25 cellular contexts compared by ENCODE assay signal in genomic region chr3:117856354-117856753, GRCh38.
"Had no signal": no experiment of that assay in that cellular context is flagged by ENCODE, and none has a peak within 500 bp of the region (broad histone marks: within the 10 kb centered on the region; RNA-seq: fewer than 3 reads in every experiment).

No MANE protein-coding gene starts in this region.

- H3K4me1 ChIP-seq: body of pancreas, esophagus squamous epithelium, heart left ventricle had no signal

- H3K27ac ChIP-seq: body of pancreas, epithelial cell of prostate, esophagus squamous epithelium, heart left ventricle, WERI-Rb-1 had no signal

- DNase-seq: activated B cell treated with CpG ODN at 0.5 μM for 24 hours; activated CD4-positive, alpha-beta T cell treated with anti-CD3 and anti-CD28 coated beads for 48 hours; activated CD4-positive, alpha-beta T cell treated with anti-CD3 and anti-CD28 coated beads, Interleukin-2, amount 50 U/mL, for 1 hour; activated CD4-positive, alpha-beta T cell treated with anti-CD3 and anti-CD28 coated beads, Interleukin-2, amount 50 U/mL, for 48 hours; activated CD8-positive, alpha-beta memory T cell treated with anti-CD3 and anti-CD28 coated beads for 24 hours; activated CD8-positive, alpha-beta T cell treated with anti-CD3 and anti-CD28 coated beads for 36 hours; activated effector memory CD4-positive, alpha-beta T cell treated with Interleukin-2 at 50 U/mL for 16 hours; activated gamma-delta T cell treated with Interleukin-2 at 50 U/mL for 16 hours; activated naive CD4-positive, alpha-beta T cell treated with anti-CD3 and anti-CD28 coated beads, Interleukin-2, amount 50 U/mL, for 16 hours; activated naive CD4-positive, alpha-beta T cell treated with Interleukin-2 at 50 U/mL for 16 hours; activated T-cell treated with anti-CD3 and anti-CD28 coated beads, Interleukin-2, amount 50 U/mL, for 4 hours; amniotic stem cell; anterior cingulate cortex; body of pancreas; caudate nucleus; cortex of kidney; dermis blood vessel endothelial cell; effector CD4-positive, alpha-beta T cell; effector memory CD8-positive, alpha-beta T cell; esophagus squamous epithelium; foreskin fibroblast; heart left ventricle; T-helper 2 cell; WERI-Rb-1 had no signal

- H3K9me3 ChIP-seq: body of pancreas, esophagus squamous epithelium, heart left ventricle had no signal

- H3K27me3 ChIP-seq: body of pancreas, esophagus squamous epithelium, heart left ventricle had no signal

- H3K4me3 ChIP-seq: body of pancreas, esophagus squamous epithelium, heart left ventricle had no signal

- H3K36me3 ChIP-seq: esophagus squamous epithelium, heart left ventricle, WERI-Rb-1 had no signal
